Comparison of ENCODE assay signal across 11 cellular contexts in genomic region chr10:122376364-122376961, GRCh38. TPM values are rescaled to one million over a fixed set of nuclear protein-coding genes. Genes with fewer than 3 reads are reported as not detected.
A peak's percentile ranks its signal among the peaks of the same experiment; 100 is the strongest.
DNase-seq lines count a peak whose midpoint lies in the region; ATAC-seq, FAIRE-seq and TF ChIP-seq lines count a peak whose summit lies in the region.
"Had no signal": no experiment of that assay in that cellular context is flagged by ENCODE, and none has a peak within 500 bp of the region (broad histone marks: within the 10 kb centered on the region; RNA-seq: fewer than 3 reads in every experiment).

No MANE protein-coding gene starts in this region.

- no peak overlapping the region for H3K27ac Mint-ChIP-seq in T-helper 17 cell

- H3K4me3 ChIP-seq in left ventricle myocardium inferior: peak overlapping the region; percentile 92
- peak overlapping the region; percentile 84 to 90 for H3K4me3 ChIP-seq in kidney (ENCODE audit: low read length in 2 of 2)
- peak overlapping the region; percentile 98 for H3K4me3 ChIP-seq in suprapubic skin
- peak overlapping the region in 1 of 4 donors; percentile 93 for H3K4me3 ChIP-seq in Peyer's patch

- no peak for TF ChIP-seq POLR2A in suprapubic skin (IDR thresholded peaks at IDR 0.05)
- no peak for TF ChIP-seq POLR2A in Peyer's patch (IDR thresholded peaks at IDR 0.05)

- peaks cover 32% of the 10 kb centered on the region for H3K4me1 Mint-ChIP-seq in T-helper 17 cell

- H3K4me3 Mint-ChIP-seq in T-helper 17 cell: peak overlapping the region; percentile 15

- intact Hi-C loops in left ventricle myocardium inferior (cut with micrococcal nuclease): loop anchor here (2.0 kb wide), 1 partner anchor 50 kb away; no protein-coding TSS in a partner anchor
- intact Hi-C loops in Right ventricle myocardium inferior (cut with DNase I): loop anchor here (5.0 kb wide), 1 partner anchor 41 kb away; no protein-coding TSS in a partner anchor
- intact Hi-C loops in kidney (cut with DNase I): no loop called here

- whole genome bisulfite sequencing in suprapubic skin: 63% methylated on average over 11 of the region's 11 CpGs

- peaks cover under 1% of the 10 kb centered on the region for H3K27me3 Mint-ChIP-seq in T-helper 17 cell

- H3K27me3 ChIP-seq in left ventricle myocardium inferior (ENCODE audit: low read depth): no peaks in the 10 kb centered on the region
- no peaks in the 10 kb centered on the region for H3K27me3 ChIP-seq in suprapubic skin
- H3K27me3 ChIP-seq in Peyer's patch: no peaks in the 10 kb centered on the region

- peak overlapping the region; percentile 99 for H3K27ac ChIP-seq in left ventricle myocardium inferior (replicated peaks)
- H3K27ac ChIP-seq in kidney (ENCODE audit: low read depth in 2 of 2, low read length in 2 of 2): peak overlapping the region in 1 of 2 donors; percentile 64
- no peak overlapping the region for H3K27ac ChIP-seq in suprapubic skin
- no peak overlapping the region for H3K27ac ChIP-seq in Peyer's patch

- TF ChIP-seq EP300 in suprapubic skin (IDR thresholded peaks at IDR 0.05): no peak

- H3K36me3 Mint-ChIP-seq in T-helper 17 cell (ENCODE audit: low read depth): peaks cover 2% of the 10 kb centered on the region

- DNase-seq in left ventricle myocardium inferior (no peak), Right ventricle myocardium inferior (ENCODE audit: missing footprints) (no peak), T-helper 17 cell (no peak), kidney (no peak), suprapubic skin (ENCODE audit: low spot score in 2 of 2) (no peak), Peyer's patch (no peak)
- DNase-seq in activated CD4-positive, CD25-positive, alpha-beta regulatory T cell (lab: John Stamatoyannopoulos, UW): no peak
- DNase-seq: NCI-H1417 treated with DMSO at 0.1 percent for 48 hours had no signal

- H3K9me3 ChIP-seq in left ventricle myocardium inferior (replicated peaks) (no peaks in the 10 kb centered on the region), T-helper 17 cell (ENCODE audit: control insufficient read depth, low read length, poor library complexity, severe bottlenecking) (no peaks in the 10 kb centered on the region), kidney (ENCODE audit: control insufficient read depth in 1 of 2, low read length in 2 of 2) (no peaks in the 10 kb centered on the region), suprapubic skin (no peaks in the 10 kb centered on the region), Peyer's patch (no peaks in the 10 kb centered on the region)

- H3K4me1 ChIP-seq in left ventricle myocardium inferior (peaks cover 94% of the 10 kb centered on the region), kidney (ENCODE audit: control insufficient read depth in 1 of 2, insufficient read depth in 1 of 2, low read depth in 1 of 2, low read length in 2 of 2) (peaks cover 8 to 13% of the 10 kb centered on the region in 2 donors), suprapubic skin (peaks cover 57% of the 10 kb centered on the region), Peyer's patch (peaks cover 0 to 18% (median 1%) of the 10 kb centered on the region in 4 donors)

- H3K36me3 ChIP-seq in left ventricle myocardium inferior (no peaks in the 10 kb centered on the region), kidney (ENCODE audit: control insufficient read depth in 1 of 2, insufficient read depth in 2 of 2, low read length in 2 of 2) (no peaks in the 10 kb centered on the region), suprapubic skin (no peaks in the 10 kb centered on the region), Peyer's patch (no peaks in the 10 kb centered on the region)

- ATAC-seq in Right ventricle myocardium inferior: no peak
- no peak for ATAC-seq in T-helper 17 cell
- no peak for ATAC-seq in HG03520 (IDR thresholded peaks at IDR 0.05; ENCODE audit: unreplicated experiment)
- ATAC-seq: activated naive CD4-positive, alpha-beta T cell treated with anti-CD3 and anti-CD28 coated beads, Interleukin-2, amount 50 U/mL, for 72 hours had no signal

- H3K9ac ChIP-seq in kidney (ENCODE audit: low read length in 2 of 2): peak overlapping the region in 1 of 2 donors; percentile 48

- TF ChIP-seq CTCF in left ventricle myocardium inferior (IDR thresholded peaks at IDR 0.05; ENCODE audit: borderline replicate concordance) (no peak), kidney (IDR thresholded peaks at IDR 0.05; ENCODE audit: borderline replicate concordance, extremely low read depth, insufficient read depth) (no peak), suprapubic skin (IDR thresholded peaks at IDR 0.05) (no peak), Peyer's patch (IDR thresholded peaks at IDR 0.05) (no peak)

- no peak for FAIRE-seq in kidney (lab: Jason Lieb, UNC)
- FAIRE-seq: urothelium cell line had no signal

RNA-seq across cellular contexts. Expression of gene PLEKHA1, which starts 2.0 kb away (rescaled TPM):
- total RNA-seq in left ventricle myocardium inferior (50.4 TPM), Right ventricle myocardium inferior (68.0 TPM), T-helper 17 cell (10 to 100 TPM; 22.8 to 25.6 TPM), kidney (168 TPM), suprapubic skin (10 to 100 TPM; 68.2 to 91.6 (median 78.8) TPM), Peyer's patch (10 to 100 TPM; 15.7 to 62.0 (median 43.9) TPM)
- 19.5 TPM for polyA plus RNA-seq in kidney (ENCODE audit: insufficient read depth, low read depth, low replicate concordance)
